18 cellular contexts compared by ENCODE assay signal in the genomic region with DNA sequence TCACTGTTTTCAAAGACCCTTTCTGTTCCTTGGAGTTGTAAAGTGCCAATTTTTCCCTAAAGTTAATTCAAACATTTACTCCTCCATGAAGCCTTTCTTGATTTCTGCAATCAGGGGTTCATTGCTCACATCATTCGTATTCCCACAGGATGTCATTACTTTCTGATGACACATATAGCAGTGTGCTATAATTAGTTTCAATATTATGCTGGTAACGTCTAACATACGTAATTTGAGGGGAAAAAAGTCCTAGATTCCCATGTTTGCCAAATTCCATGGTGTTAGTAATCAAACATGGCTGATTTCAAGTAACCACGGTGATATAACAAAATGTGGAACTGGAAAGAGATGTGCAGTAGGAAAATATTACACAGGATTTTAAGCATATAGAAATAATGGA.
DNase-seq lines count a peak whose midpoint lies in the region; ATAC-seq and TF ChIP-seq lines count a peak whose summit lies in the region.
"Had no signal": no experiment of that assay in that cellular context is flagged by ENCODE, and none has a peak within 500 bp of the region (broad histone marks: within the 10 kb centered on the region; RNA-seq: fewer than 3 reads in every experiment).

No MANE protein-coding gene starts in this region.

- H3K4me1 ChIP-seq in breast epithelium, result no peaks in the 10 kb centered on the region
- H3K4me1 ChIP-seq in RWPE2 (ENCODE audit: insufficient read depth, poor library complexity, severe bottlenecking), result peaks cover 18% of the 10 kb centered on the region

- H3K9me3 Mint-ChIP-seq in MCF 10A (ENCODE audit: unreplicated experiment), result no peaks in the 10 kb centered on the region
- H3K9me3 Mint-ChIP-seq: central memory CD8-positive, alpha-beta T cell had no signal

- no peak overlapping the region for H3K4me3 ChIP-seq in breast epithelium
- no peak overlapping the region for H3K4me3 ChIP-seq in RWPE2 (ENCODE audit: severe bottlenecking)
- H3K4me3 ChIP-seq: smooth muscle cell had no signal

- no peaks in the 10 kb centered on the region for H3K27me3 Mint-ChIP-seq in MCF 10A (ENCODE audit: insufficient read depth, unreplicated experiment)
- H3K27me3 Mint-ChIP-seq: activated CD8-positive, alpha-beta memory T cell treated with anti-CD3 and anti-CD28 coated beads, Interleukin-2, amount 10 ng/mL, durations not matched to agents 7 days and 5 days; central memory CD8-positive, alpha-beta T cell had no signal

- H3K27ac ChIP-seq in breast epithelium (no peak overlapping the region), RWPE2 (ENCODE audit: poor library complexity, severe bottlenecking) (no peak overlapping the region)
- H3K27ac ChIP-seq: epithelial cell of prostate, neutrophil, VCaP had no signal

- TF ChIP-seq CTCF in MCF 10A (IDR thresholded peaks at IDR 0.05; ENCODE audit: unreplicated experiment) (no peak), breast epithelium (IDR thresholded peaks at IDR 0.05) (no peak), RWPE2 (IDR thresholded peaks at IDR 0.05; ENCODE audit: poor library complexity, severe bottlenecking) (no peak)

- peaks cover 10% of the 10 kb centered on the region for H3K4me1 Mint-ChIP-seq in MCF 10A (ENCODE audit: insufficient read depth, unreplicated experiment)
- H3K4me1 Mint-ChIP-seq: activated CD8-positive, alpha-beta memory T cell treated with anti-CD3 and anti-CD28 coated beads, Interleukin-2, amount 10 ng/mL, durations not matched to agents 7 days and 5 days; central memory CD8-positive, alpha-beta T cell had no signal

- DNase-seq in MCF 10A (ENCODE audit: unreplicated experiment) (no peak), breast epithelium (ENCODE audit: low spot score in 2 of 2) (no peak), RWPE2 (ENCODE audit: low spot score) (no peak), fibroblast of peridontal ligament (ENCODE audit: extremely low read depth) (peak; percentile 88), KBM-7 (no peak), NCI-H2171 (lab: John Stamatoyannopoulos, UW) (no peak), RPMI8226 (no peak)
- no peak for DNase-seq in stimulated activated CD4-positive, alpha-beta T cell treated with anti-CD3 and anti-CD28 coated beads, Interleukin-15, amount 100 ng/mL, for 24 hours
- DNase-seq: 8988T; activated CD8-positive, alpha-beta memory T cell treated with anti-CD3 and anti-CD28 coated beads, Interleukin-2, amount 10 ng/mL, durations not matched to agents 7 days and 5 days; activated naive CD4-positive, alpha-beta T cell treated with Interleukin-2 at 50 U/mL for 16 hours; GOT3; NCI-H2081 treated with DMSO at 0.1 percent for 48 hours had no signal

- CTCF ChIA-PET in MCF 10A (lab: Yijun Ruan, JAX), result no interaction called here

- in situ Hi-C loops in KBM-7 (cut with MboI; ENCODE audit: low pct_unique_long_range_greater_than_20kb, low sequenced_read_pairs), result no loop called here

- H3K36me3 Mint-ChIP-seq in MCF 10A (ENCODE audit: insufficient read depth, unreplicated experiment), result no peaks in the 10 kb centered on the region
- H3K36me3 Mint-ChIP-seq: activated CD8-positive, alpha-beta memory T cell treated with anti-CD3 and anti-CD28 coated beads, Interleukin-2, amount 10 ng/mL, durations not matched to agents 7 days and 5 days had no signal

- H3K9me3 ChIP-seq in breast epithelium (no peaks in the 10 kb centered on the region), RWPE2 (ENCODE audit: severe bottlenecking) (no peaks in the 10 kb centered on the region)
- H3K9me3 ChIP-seq: neutrophil had no signal

- H3K4me3 Mint-ChIP-seq in MCF 10A (ENCODE audit: unreplicated experiment), result no peak overlapping the region
- H3K4me3 Mint-ChIP-seq: activated CD8-positive, alpha-beta memory T cell treated with anti-CD3 and anti-CD28 coated beads, Interleukin-2, amount 10 ng/mL, durations not matched to agents 7 days and 5 days; central memory CD8-positive, alpha-beta T cell had no signal

- TF ChIP-seq POLR2A in breast epithelium (IDR thresholded peaks at IDR 0.05), result no peak

- peak; percentile 60 for ATAC-seq in RWPE2 (ENCODE audit: low read depth)
- ATAC-seq: activated CD8-positive, alpha-beta memory T cell treated with anti-CD3 and anti-CD28 coated beads, Interleukin-2, amount 10 ng/mL, durations not matched to agents 7 days and 5 days had no signal

- H3K27me3 ChIP-seq in breast epithelium, result no peaks in the 10 kb centered on the region
- H3K27me3 ChIP-seq in RWPE2 (ENCODE audit: insufficient read depth, poor library complexity, severe bottlenecking), result no peaks in the 10 kb centered on the region
- H3K27me3 ChIP-seq: neutrophil had no signal

- BruUV-seq in MCF 10A (replicated peaks; lab: Mats Ljungman, UMichigan), result no TSS peak

- H3K27ac Mint-ChIP-seq in MCF 10A (ENCODE audit: low read depth, unreplicated experiment), result peak overlapping the region; percentile 27
- H3K27ac Mint-ChIP-seq: activated CD8-positive, alpha-beta memory T cell treated with anti-CD3 and anti-CD28 coated beads, Interleukin-2, amount 10 ng/mL, durations not matched to agents 7 days and 5 days had no signal

- POLR2A ChIA-PET in MCF 10A (lab: Yijun Ruan, JAX), result no interaction called here

- H3K36me3 ChIP-seq in breast epithelium (no peaks in the 10 kb centered on the region), RWPE2 (ENCODE audit: low read depth) (no peaks in the 10 kb centered on the region)
- H3K36me3 ChIP-seq: neutrophil had no signal

- intact Hi-C loops in MCF 10A (cut with micrococcal nuclease), result no loop called here
- intact Hi-C loops in breast epithelium (cut with DNase I; ENCODE audit: low total_unique reads), result no loop called here
